In genomic region chr17:69579961-69580677, GRCh38 we compare ENCODE assay signal across 1 cellular context.
TF ChIP-seq lines count a peak whose summit lies in the region.

No MANE protein-coding gene starts in this region.

TF ChIP-seq in IMR-90, 13 proteins besides CTCF, POLR2A, EP300 and RAD21 (continued from another document):
- no peak for TF ChIP-seq BHLHE40 (IDR thresholded peaks at IDR 0.05; ENCODE audit: low read depth, low read length)
- no peak for TF ChIP-seq MAFK (IDR thresholded peaks at IDR 0.05; ENCODE audit: low read depth, low read length)
- TF ChIP-seq CEBPB (IDR thresholded peaks at IDR 0.05; ENCODE audit: low read depth, low read length), result no peak
TF ChIP-seq in IMR-90: peak in this region for 0.
